2 cellular contexts compared by ENCODE assay signal in genomic region chr15:69457304-69458280, GRCh38.
TF ChIP-seq lines count a peak whose summit lies in the region.

No MANE protein-coding gene starts in this region.

TF ChIP-seq in GM23338, 12 proteins besides CTCF, POLR2A, EP300 and RAD21 (continued from another document):
- TF ChIP-seq REST (IDR thresholded peaks at IDR 0.05; ENCODE audit: unreplicated experiment) (no peak), JUNB (IDR thresholded peaks at IDR 0.05; ENCODE audit: unreplicated experiment) (no peak)

TF ChIP-seq in SK-N-SH, 30 proteins besides CTCF, POLR2A, EP300 and RAD21 (continued from another document):
- TF ChIP-seq ZBTB33 (IDR thresholded peaks at IDR 0.05; ENCODE audit: borderline replicate concordance, low read depth) (no peak), YY1 (IDR thresholded peaks at IDR 0.05; ENCODE audit: low read depth) (no peak)
